ENCODE assay signal across 1 cellular context in the genomic region with DNA sequence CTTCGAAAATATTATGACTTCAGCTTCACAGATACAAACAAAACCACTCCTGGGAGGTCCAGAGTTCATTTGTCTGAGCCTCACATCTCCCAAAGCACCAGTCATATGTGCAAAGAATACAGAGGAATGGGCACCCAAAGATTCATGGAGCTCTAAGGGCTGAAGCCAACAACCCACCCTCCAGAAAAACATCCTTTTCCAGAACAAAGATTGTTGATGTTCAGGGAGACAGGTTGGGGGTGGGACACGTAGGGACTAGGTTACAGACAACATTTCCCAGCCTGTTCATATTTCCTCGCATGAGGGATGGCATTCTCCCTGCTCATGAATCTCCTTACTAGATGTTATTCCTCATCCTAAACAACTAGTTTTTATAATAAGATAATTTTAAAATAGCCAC.
TF ChIP-seq lines count a peak whose summit lies in the region.

No MANE protein-coding gene starts in this region.

TF ChIP-seq in HepG2, 621 proteins besides CTCF, POLR2A, EP300 and RAD21 (continued from another document):
- TF ChIP-seq, protein P1, sequence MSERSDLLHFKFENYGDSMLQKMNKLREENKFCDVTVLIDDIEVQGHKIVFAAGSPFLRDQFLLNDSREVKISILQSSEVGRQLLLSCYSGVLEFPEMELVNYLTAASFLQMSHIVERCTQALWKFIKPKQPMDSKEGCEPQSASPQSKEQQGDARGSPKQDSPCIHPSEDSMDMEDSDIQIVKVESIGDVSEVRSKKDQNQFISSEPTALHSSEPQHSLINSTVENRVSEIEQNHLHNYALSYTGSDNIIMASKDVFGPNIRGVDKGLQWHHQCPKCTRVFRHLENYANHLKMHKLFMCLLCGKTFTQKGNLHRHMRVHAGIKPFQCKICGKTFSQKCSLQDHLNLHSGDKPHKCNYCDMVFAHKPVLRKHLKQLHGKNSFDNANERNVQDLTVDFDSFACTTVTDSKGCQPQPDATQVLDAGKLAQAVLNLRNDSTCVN (CRISPR knock-in tag; IDR thresholded peaks at IDR 0.05; ENCODE audit: borderline replicate concordance), result peak; percentile 93
- TF ChIP-seq PHF21A (CRISPR knock-in tag; IDR thresholded peaks at IDR 0.05) (no peak), YEATS2 (CRISPR knock-in tag; IDR thresholded peaks at IDR 0.05; ENCODE audit: borderline replicate concordance) (no peak)
TF ChIP-seq in HepG2: peak in this region for 2.
